In the genomic region with DNA sequence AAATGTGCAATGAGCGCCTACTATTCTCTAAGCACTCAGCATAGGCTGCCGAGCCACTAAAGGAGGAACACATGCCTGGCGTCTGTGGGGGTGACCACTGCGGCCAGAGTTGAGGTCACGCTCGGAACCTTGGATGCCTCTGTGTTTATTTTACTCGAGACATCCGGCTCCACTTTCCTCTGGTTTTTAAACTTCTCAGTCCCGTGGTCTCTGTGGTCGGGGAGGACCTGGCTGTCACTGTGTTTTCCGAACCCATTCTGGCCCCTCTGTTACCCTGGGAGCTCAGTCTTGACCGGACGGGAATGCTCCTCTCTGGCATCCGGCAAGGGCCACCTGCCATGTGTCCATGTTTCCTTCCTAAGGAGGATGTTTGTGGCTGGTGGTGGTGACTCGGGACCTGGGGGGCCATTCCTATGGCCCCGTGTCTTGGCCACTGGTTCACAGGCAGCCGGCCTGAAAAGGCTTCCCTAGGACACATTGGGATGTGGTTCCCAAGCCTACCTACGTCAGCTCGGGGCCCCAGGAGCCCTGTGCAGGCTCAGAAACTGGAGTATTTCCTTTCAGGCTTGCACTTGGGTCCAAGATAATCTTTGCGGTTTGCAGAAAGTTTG, we compare ENCODE assay signal across 17 cellular contexts. TPM values are rescaled to one million over a fixed set of nuclear protein-coding genes. Genes with fewer than 3 reads are reported as not detected.
A peak's percentile ranks its signal among the peaks of the same experiment; 100 is the strongest.
DNase-seq lines count a peak whose midpoint lies in the region; ATAC-seq and TF ChIP-seq lines count a peak whose summit lies in the region.
"Had no signal": no experiment of that assay in that cellular context is flagged by ENCODE, and none has a peak within 500 bp of the region (broad histone marks: within the 10 kb centered on the region; RNA-seq: fewer than 3 reads in every experiment).

No MANE protein-coding gene starts in this region.

- H3K27ac ChIP-seq in body of pancreas (peak overlapping the region in 1 of 4 donors; percentile 16), lower lobe of right lung (no peak overlapping the region), temporal lobe (ENCODE audit: low read depth, low read length) (peak overlapping the region; percentile 36), left lung (no peak overlapping the region)
- H3K27ac ChIP-seq: tibial nerve had no signal

- ATAC-seq in body of pancreas (peak; percentile 45), lower lobe of right lung (peak in 1 of 2 donors; percentile 18), left lung (no peak)
- ATAC-seq: HCT116 had no signal

- H3K4me1 ChIP-seq in body of pancreas: no peaks in the 10 kb centered on the region
- no peaks in the 10 kb centered on the region for H3K4me1 ChIP-seq in lower lobe of right lung
- no peaks in the 10 kb centered on the region for H3K4me1 ChIP-seq in left lung
- H3K4me1 ChIP-seq: Caco-2, esophagus muscularis mucosa had no signal

- no peaks in the 10 kb centered on the region for H3K36me3 ChIP-seq in body of pancreas (replicated peaks in 1 of 2; ENCODE audit: insufficient read depth in 1 of 2, low read depth in 2 of 2)
- H3K36me3 ChIP-seq in lower lobe of right lung: peaks cover 64% of the 10 kb centered on the region
- peaks cover 0 to 77% of the 10 kb centered on the region in 2 donors for H3K36me3 ChIP-seq in left lung

- H3K9me3 ChIP-seq in body of pancreas (peaks cover 0 to 10% (median 0%) of the 10 kb centered on the region in 3 donors), lower lobe of right lung (peaks cover 18% of the 10 kb centered on the region), left lung (peaks cover 5 to 25% of the 10 kb centered on the region in 2 donors)

- DNase-seq in T-helper 2 cell treated with Interferon-gamma antibody and Interleukin-4, amounts not matched to agents 5 μg/mL and 100 μg/mL, for 36 hours (ENCODE audit: low spot score): no peak
- DNase-seq in T-helper 2 cell (no peak), body of pancreas (peak; percentile 16 to 37 (median 20)), lower lobe of right lung (peak; percentile 28), progenitor cell of endocrine pancreas (ENCODE audit: low spot score, unreplicated experiment) (no peak), left lung (no peak), HuH-7.5 (ENCODE audit: low spot score) (no peak)
- DNase-seq: activated naive CD4-positive, alpha-beta T cell treated with anti-CD3 and anti-CD28 coated beads, Interleukin-2, amount 10 ng/mL, durations not matched to agents 7 days and 5 days; Caco-2; cerebellar nuclear complex; naive B cell; NCI-H1048 had no signal

- H3K4me1 Mint-ChIP-seq in T-helper 2 cell treated with Interferon-gamma antibody and Interleukin-4, amounts not matched to agents 5 μg/mL and 100 μg/mL, for 36 hours (ENCODE audit: low read depth): peaks cover 30% of the 10 kb centered on the region
- H3K4me1 Mint-ChIP-seq in progenitor cell of endocrine pancreas (ENCODE audit: low read depth): peaks cover 2% of the 10 kb centered on the region

- TF ChIP-seq CTCF in body of pancreas (IDR thresholded peaks at IDR 0.05): no peak
- TF ChIP-seq CTCF in lower lobe of right lung (IDR thresholded peaks at IDR 0.05): no peak
- no peak for TF ChIP-seq CTCF in progenitor cell of endocrine pancreas (IDR thresholded peaks at IDR 0.05; ENCODE audit: unreplicated experiment)
- TF ChIP-seq CTCF in left lung (IDR thresholded peaks at IDR 0.05): no peak

- H3K9me3 Mint-ChIP-seq in T-helper 2 cell treated with Interferon-gamma antibody and Interleukin-4, amounts not matched to agents 5 μg/mL and 100 μg/mL, for 36 hours: peaks cover 26% of the 10 kb centered on the region
- peaks cover 7% of the 10 kb centered on the region for H3K9me3 Mint-ChIP-seq in progenitor cell of endocrine pancreas (ENCODE audit: low read depth)

- intact Hi-C loops in body of pancreas (cut with DNase I): no loop called here
- intact Hi-C loops in lower lobe of right lung (cut with DNase I): no loop called here
- intact Hi-C loops in left lung (cut with DNase I): no loop called here

- peak overlapping the region; percentile 41 for H3K4me3 Mint-ChIP-seq in T-helper 2 cell treated with Interferon-gamma antibody and Interleukin-4, amounts not matched to agents 5 μg/mL and 100 μg/mL, for 36 hours
- no peak overlapping the region for H3K4me3 Mint-ChIP-seq in progenitor cell of endocrine pancreas (ENCODE audit: low read depth)
- H3K4me3 Mint-ChIP-seq: activated naive CD4-positive, alpha-beta T cell treated with anti-CD3 and anti-CD28 coated beads, Interleukin-2, amount 10 ng/mL, durations not matched to agents 7 days and 5 days had no signal

- no peak for TF ChIP-seq POLR2A in body of pancreas (IDR thresholded peaks at IDR 0.05)

- H3K27me3 ChIP-seq in body of pancreas (no peaks in the 10 kb centered on the region), lower lobe of right lung (ENCODE audit: low read depth) (no peaks in the 10 kb centered on the region), left lung (no peaks in the 10 kb centered on the region)
- H3K27me3 ChIP-seq: esophagus muscularis mucosa, tibial nerve had no signal

- 66 to 85% methylated on average over 9 to 20 of the region's 20 CpGs for WGBS in body of pancreas, 2 donors

- H3K4me3 ChIP-seq in body of pancreas (no peak overlapping the region), lower lobe of right lung (no peak overlapping the region), left lung (no peak overlapping the region)
- H3K4me3 ChIP-seq: esophagus muscularis mucosa, tibial nerve had no signal

- H3K27ac Mint-ChIP-seq in T-helper 2 cell treated with Interferon-gamma antibody and Interleukin-4, amounts not matched to agents 5 μg/mL and 100 μg/mL, for 36 hours: peak overlapping the region; percentile 26
- H3K27ac Mint-ChIP-seq in progenitor cell of endocrine pancreas: no peak overlapping the region
- H3K27ac Mint-ChIP-seq: activated naive CD4-positive, alpha-beta T cell treated with anti-CD3 and anti-CD28 coated beads, Interleukin-2, amount 10 ng/mL, durations not matched to agents 7 days and 5 days had no signal

- peaks cover 55% of the 10 kb centered on the region for H3K36me3 Mint-ChIP-seq in T-helper 2 cell treated with Interferon-gamma antibody and Interleukin-4, amounts not matched to agents 5 μg/mL and 100 μg/mL, for 36 hours (ENCODE audit: low read depth)
- peaks cover 14% of the 10 kb centered on the region for H3K36me3 Mint-ChIP-seq in progenitor cell of endocrine pancreas (ENCODE audit: insufficient read depth)

- H3K27me3 Mint-ChIP-seq in T-helper 2 cell treated with Interferon-gamma antibody and Interleukin-4, amounts not matched to agents 5 μg/mL and 100 μg/mL, for 36 hours (ENCODE audit: low read depth): no peaks in the 10 kb centered on the region
- no peaks in the 10 kb centered on the region for H3K27me3 Mint-ChIP-seq in progenitor cell of endocrine pancreas
- H3K27me3 Mint-ChIP-seq: naive B cell had no signal

RNA-seq across cellular contexts. Expression of a gene that starts 46.7 kb away (rescaled TPM):
- total RNA-seq in body of pancreas (10 to 100 TPM in 1 of 2 donors, 1 to 10 TPM in 1; 8.8 to 13.2 TPM), lower lobe of right lung (96.2 TPM), temporal lobe (1.5 TPM), progenitor cell of endocrine pancreas (0.22 TPM in 1 of 2 replicates, not detected in the other), left lung (10 to 100 TPM; 24.2 to 57.9 TPM)
- total RNA-seq: A172, Caco-2 had no signal

Comparison
In these comparisons a context has a peak if more than half of its experiments do, and no peak if none do; other contexts are left out.
1. DNase-seq: peak in body of pancreas (4 of 4) and lower lobe of right lung (single experiment); none in T-helper 2 cell treated with Interferon-gamma antibody and Interleukin-4, amounts not matched to agents 5 μg/mL and 100 μg/mL, for 36 hours (single experiment), T-helper 2 cell (0 of 5), progenitor cell of endocrine pancreas (single experiment), left lung (0 of 2) and HuH-7.5 (single experiment).